In the genomic region with DNA sequence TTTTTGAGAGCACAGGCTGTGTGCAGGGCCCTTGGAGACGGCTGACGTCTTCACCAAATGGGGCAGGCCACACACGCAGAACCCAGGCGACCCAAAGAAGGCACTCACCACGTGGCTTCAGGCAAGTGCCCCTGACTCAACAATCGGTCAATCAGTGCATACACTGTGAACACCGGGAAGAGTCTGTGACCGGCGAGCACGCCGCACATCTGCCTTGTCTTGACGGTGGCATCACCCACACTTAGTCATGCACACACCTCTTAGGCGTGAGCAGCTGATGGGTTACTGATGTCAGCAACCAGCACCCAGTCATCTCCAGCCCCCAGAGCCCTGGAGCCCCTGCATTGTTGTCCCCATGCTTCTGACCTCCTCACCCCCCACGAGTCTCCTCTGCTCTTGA, we compare ENCODE assay signal across 23 cellular contexts.
"Had no signal": no experiment of that assay in that cellular context is flagged by ENCODE, and none has a peak within 500 bp of the region (broad histone marks: within the 10 kb centered on the region; RNA-seq: fewer than 3 reads in every experiment).

No MANE protein-coding gene starts in this region.

- H3K9ac ChIP-seq: parathyroid adenoma had no signal

- H3K27ac Mint-ChIP-seq: activated CD4-positive, alpha-beta T cell treated with anti-CD3 and anti-CD28 coated beads for 36 hours; activated naive CD8-positive, alpha-beta T cell; activated T-helper 1 cell treated with anti-CD3 and anti-CD28 coated beads, Interleukin-12 subunit alpha, Interleukin-12 subunit beta, Interleukin-2, Interleukin-4 antibody, amounts not matched to agents 30 ng/mL and 10 ng/mL and 1 ng/mL, durations not matched to agents 14 hours and 24 hours and 36 hours; nephron; stimulated activated naive CD8-positive, alpha-beta T cell treated with anti-CD3 and anti-CD28 coated beads, Interleukin-15, Interleukin-2, amounts not matched to agents 100 ng/mL and 50 ng/mL, for 24 hours had no signal

- H3K4me1 Mint-ChIP-seq: activated CD4-positive, alpha-beta T cell treated with anti-CD3 and anti-CD28 coated beads for 36 hours had no signal

- H3K36me3 ChIP-seq: adrenal gland, ascending aorta, brain microvascular endothelial cell, left ventricle myocardium inferior, tibial artery, WERI-Rb-1 had no signal

- H3K79me2 ChIP-seq: parathyroid adenoma had no signal

- H3K27me3 ChIP-seq: ascending aorta had no signal

- ATAC-seq: activated CD4-positive, alpha-beta T cell treated with anti-CD3 and anti-CD28 coated beads for 36 hours; foreskin keratinocyte had no signal

- H3K27ac ChIP-seq: adrenal gland, ascending aorta, brain microvascular endothelial cell, foreskin keratinocyte, left ventricle myocardium inferior, parathyroid adenoma, SK-N-MC, tibial artery, WERI-Rb-1 had no signal

- H3K9me3 Mint-ChIP-seq: stimulated activated naive CD8-positive, alpha-beta T cell treated with anti-CD3 and anti-CD28 coated beads, Interleukin-15, Interleukin-2, amounts not matched to agents 100 ng/mL and 50 ng/mL, for 24 hours had no signal

- H3K4me3 Mint-ChIP-seq: activated CD4-positive, alpha-beta T cell treated with anti-CD3 and anti-CD28 coated beads for 36 hours; activated naive CD8-positive, alpha-beta T cell; activated T-helper 1 cell treated with anti-CD3 and anti-CD28 coated beads, Interleukin-12 subunit alpha, Interleukin-12 subunit beta, Interleukin-2, Interleukin-4 antibody, amounts not matched to agents 30 ng/mL and 10 ng/mL and 1 ng/mL, durations not matched to agents 14 hours and 24 hours and 36 hours; nephron; stimulated activated naive CD8-positive, alpha-beta T cell treated with anti-CD3 and anti-CD28 coated beads, Interleukin-15, Interleukin-2, amounts not matched to agents 100 ng/mL and 50 ng/mL, for 24 hours had no signal

- H3K4me3 ChIP-seq: adrenal gland, ascending aorta, left ventricle myocardium inferior, SK-N-MC, tibial artery had no signal

- FAIRE-seq: colon had no signal

- DNase-seq: activated CD4-positive, alpha-beta T cell treated with anti-CD3 and anti-CD28 coated beads for 36 hours; activated CD4-positive, alpha-beta T cell treated with anti-CD3 and anti-CD28 coated beads, Interleukin-2, amount 50 U/mL, for 4 hours; activated CD8-positive, alpha-beta memory T cell treated with anti-CD3 and anti-CD28 coated beads, Interleukin-2, amount 50 U/mL, for 48 hours; brain microvascular endothelial cell; central memory CD4-positive, alpha-beta T cell; effector memory CD4-positive, alpha-beta T cell; foreskin keratinocyte; left ventricle myocardium inferior; midbrain; nucleus accumbens; stimulated activated CD4-positive, alpha-beta T cell treated with anti-CD3 and anti-CD28 coated beads, Interleukin-4, amount 100 ng/mL, for 24 hours; substantia nigra had no signal

- H3K4me1 ChIP-seq: adrenal gland, ascending aorta, foreskin keratinocyte, parathyroid adenoma had no signal

- H2AFZ ChIP-seq: parathyroid adenoma had no signal

- H3K36me3 Mint-ChIP-seq: activated naive CD8-positive, alpha-beta T cell had no signal

- H3K9me3 ChIP-seq: adrenal gland, ascending aorta had no signal
